ENCODE assay signal across 13 cellular contexts in the genomic region with DNA sequence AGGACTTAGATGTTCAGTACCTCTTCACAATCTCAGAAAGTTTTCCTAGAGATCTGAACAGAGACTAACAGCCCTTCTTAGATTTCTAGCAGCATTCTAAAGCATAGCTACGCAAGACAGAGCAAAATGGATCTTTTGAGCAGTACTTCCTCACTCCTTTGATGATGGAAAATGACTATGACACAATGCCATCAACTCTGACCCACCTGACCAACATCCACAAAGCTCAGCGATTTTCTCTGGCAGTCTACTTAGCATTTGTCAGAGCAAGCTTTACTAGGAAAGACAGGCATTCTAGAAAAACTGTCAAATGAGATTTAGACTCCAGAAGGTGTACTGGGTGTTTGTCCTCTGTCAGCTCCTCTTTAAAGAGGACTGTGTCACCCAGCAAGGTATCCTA.
DNase-seq lines count a peak whose midpoint lies in the region; ATAC-seq and TF ChIP-seq lines count a peak whose summit lies in the region.
"Had no signal": no experiment of that assay in that cellular context is flagged by ENCODE, and none has a peak within 500 bp of the region (broad histone marks: within the 10 kb centered on the region; RNA-seq: fewer than 3 reads in every experiment).

No MANE protein-coding gene starts in this region.

- peak overlapping the region; percentile 35 to 72 for H3K27ac Mint-ChIP-seq in effector memory CD8-positive, alpha-beta T cell

- no peaks in the 10 kb centered on the region for H3K36me3 ChIP-seq in gastroesophageal sphincter
- H3K36me3 ChIP-seq: lower lobe of right lung had no signal

- H3K9me3 Mint-ChIP-seq in effector memory CD8-positive, alpha-beta T cell, result no peaks in the 10 kb centered on the region

- H3K36me3 Mint-ChIP-seq in effector memory CD8-positive, alpha-beta T cell (ENCODE audit: insufficient read depth), result no peaks in the 10 kb centered on the region

- peak overlapping the region; percentile 57 to 64 for H3K4me3 Mint-ChIP-seq in effector memory CD8-positive, alpha-beta T cell

- no peak for DNase-seq in effector memory CD8-positive, alpha-beta T cell
- DNase-seq in hypothalamus (lab: John Stamatoyannopoulos, UW), result no peak
- DNase-seq: DMS53; effector CD8-positive, alpha-beta T cell; glutamatergic neuron; IMR-90; lower lobe of right lung; NCI-H2029 had no signal

- H3K27ac ChIP-seq in gastroesophageal sphincter, result no peak overlapping the region
- H3K27ac ChIP-seq: lower lobe of right lung had no signal

- no peaks in the 10 kb centered on the region for H3K27me3 ChIP-seq in gastroesophageal sphincter

- H3K27me3 Mint-ChIP-seq in effector memory CD8-positive, alpha-beta T cell, result peaks cover 6 to 9% of the 10 kb centered on the region in 2 donors

- WGBS in gastroesophageal sphincter (ENCODE audit: low coverage in 1 of 2), 2 donors, result 67 to 86% methylated on average over 1 to 2 of the region's 2 CpGs

- no peak overlapping the region for H3K4me3 ChIP-seq in gastroesophageal sphincter
- H3K4me3 ChIP-seq: lower lobe of right lung had no signal

- TF ChIP-seq EP300 in gastroesophageal sphincter (IDR thresholded peaks at IDR 0.05), result no peak

- TF ChIP-seq CTCF in gastroesophageal sphincter (IDR thresholded peaks at IDR 0.05), result no peak

- no peak for TF ChIP-seq POLR2A in gastroesophageal sphincter (IDR thresholded peaks at IDR 0.05)

- no peaks in the 10 kb centered on the region for H3K9me3 ChIP-seq in gastroesophageal sphincter
- H3K9me3 ChIP-seq: lower lobe of right lung had no signal

- peak; percentile 35 for ATAC-seq in GM18517 (IDR thresholded peaks at IDR 0.05; ENCODE audit: unreplicated experiment)
- ATAC-seq in GM19455 (IDR thresholded peaks at IDR 0.05; ENCODE audit: unreplicated experiment), result peak; percentile 36
- peak; percentile 26 for ATAC-seq in HG03442 (IDR thresholded peaks at IDR 0.05; ENCODE audit: unreplicated experiment)
- ATAC-seq in effector memory CD8-positive, alpha-beta T cell (replicated peaks), result peak; percentile 54
- no peak for ATAC-seq in gastroesophageal sphincter
- no peak for ATAC-seq in GM18520 (IDR thresholded peaks at IDR 0.05; ENCODE audit: unreplicated experiment)

- peaks cover 0 to 15% of the 10 kb centered on the region in 2 donors for H3K4me1 Mint-ChIP-seq in effector memory CD8-positive, alpha-beta T cell (ENCODE audit: low read depth in 2 of 2)

- no peaks in the 10 kb centered on the region for H3K4me1 ChIP-seq in gastroesophageal sphincter
- H3K4me1 ChIP-seq: lower lobe of right lung had no signal

Comparison
In these comparisons a context has a peak if more than half of its experiments do, and no peak if none do; other contexts are left out.
1. ATAC-seq: peak in GM18517 (single experiment), GM19455 (single experiment), HG03442 (single experiment) and effector memory CD8-positive, alpha-beta T cell (single experiment); none in gastroesophageal sphincter (single experiment) and GM18520 (single experiment).